Comparison of ENCODE assay signal across 21 cellular contexts in genomic region chr19:2500861-2501260, GRCh38. TPM values are rescaled to one million over a fixed set of nuclear protein-coding genes. Genes with fewer than 3 reads are reported as not detected.
DNase-seq lines count a peak whose midpoint lies in the region; ATAC-seq and TF ChIP-seq lines count a peak whose summit lies in the region.
"Had no signal": no experiment of that assay in that cellular context is flagged by ENCODE, and none has a peak within 500 bp of the region (broad histone marks: within the 10 kb centered on the region; RNA-seq: fewer than 3 reads in every experiment).

No MANE protein-coding gene starts in this region.

- no peaks in the 10 kb centered on the region for H3K27me3 ChIP-seq in upper lobe of right lung
- H3K27me3 ChIP-seq in SK-N-SH (ENCODE audit: insufficient read depth): no peaks in the 10 kb centered on the region
- H3K27me3 ChIP-seq: cardiac muscle cell, spleen, vagina had no signal

- H3K4me2 ChIP-seq in SK-N-SH: no peak overlapping the region

- H3K27ac ChIP-seq in upper lobe of right lung (no peak overlapping the region), SK-N-SH (ENCODE audit: low read depth in 2 of 2, low read length in 1 of 2) (no peak overlapping the region)
- H3K27ac ChIP-seq: cardiac muscle cell, vagina, VCaP had no signal

- WGBS in SK-N-SH (ENCODE audit: low lambda C conversion rate): 67% methylated on average over 12 of the region's 12 CpGs

- ATAC-seq in left cardiac atrium (peak; percentile 25 to 35), Right ventricle myocardium inferior (no peak), omental fat pad (ENCODE audit: low FRiP score) (peak; percentile 43), upper lobe of right lung (peak; percentile 47)
- ATAC-seq: HepG2 had no signal

- H3K79me2 ChIP-seq in SK-N-SH (ENCODE audit: insufficient read depth): no peaks in the 10 kb centered on the region

- H3K9ac ChIP-seq in SK-N-SH: no peak overlapping the region

- H3K36me3 ChIP-seq in upper lobe of right lung (no peaks in the 10 kb centered on the region), SK-N-SH (replicated peaks in 1 of 2; ENCODE audit: control insufficient read depth in 1 of 2, insufficient read depth in 2 of 2, low read length in 1 of 2) (no peaks in the 10 kb centered on the region)
- H3K36me3 ChIP-seq: cardiac muscle cell, spleen, vagina had no signal

- H3K4me3 ChIP-seq in upper lobe of right lung: no peak overlapping the region
- no peak overlapping the region for H3K4me3 ChIP-seq in SK-N-SH (ENCODE audit: low read depth in 2 of 2, low read length in 1 of 2)
- H3K4me3 ChIP-seq: cardiac muscle cell, spleen, vagina had no signal

- H3K4me1 ChIP-seq in upper lobe of right lung (peaks cover 7% of the 10 kb centered on the region), SK-N-SH (ENCODE audit: control insufficient read depth in 1 of 2, insufficient read depth in 2 of 2, low read depth in 1 of 2, low read length in 1 of 2) (peaks cover 4 to 7% of the 10 kb centered on the region in 2 experiments; a peak in 2 of 4 replicates)

- no peaks in the 10 kb centered on the region for H4K20me1 ChIP-seq in SK-N-SH (ENCODE audit: insufficient read depth)

- TF ChIP-seq RAD21 in SK-N-SH (IDR thresholded peaks at IDR 0.05; ENCODE audit: low read length): no peak

- POLR2A ChIA-PET in SK-N-SH (lab: Yijun Ruan, JAX): no interaction called here

- H3F3A ChIP-seq in SK-N-SH (replicated peaks; ENCODE audit: insufficient read depth): peaks cover 28% of the 10 kb centered on the region

- H3K9me2 ChIP-seq in SK-N-SH: no peaks in the 10 kb centered on the region

- TF ChIP-seq CTCF in omental fat pad (IDR thresholded peaks at IDR 0.05) (no peak), upper lobe of right lung (IDR thresholded peaks at IDR 0.05) (no peak), SK-N-SH (IDR thresholded peaks at IDR 0.05) (no peak)

- CTCF ChIA-PET in SK-N-SH (lab: Yijun Ruan, JAX): no interaction called here

- H2AFZ ChIP-seq in SK-N-SH (ENCODE audit: low read depth): no peak overlapping the region

- intact Hi-C loops in left cardiac atrium (cut with DNase I) (no loop called here), Right ventricle myocardium inferior (cut with DNase I) (no loop called here), upper lobe of right lung (cut with DNase I) (no loop called here)

- no peak for DNase-seq in left cardiac atrium
- no peak for DNase-seq in Right ventricle myocardium inferior (ENCODE audit: missing footprints)
- DNase-seq in cerebellar cortex (ENCODE audit: low spot score): peak; percentile 64
- DNase-seq in omental fat pad (ENCODE audit: low spot score): no peak
- no peak for DNase-seq in upper lobe of right lung
- no peak for DNase-seq in hypothalamus (lab: John Stamatoyannopoulos, UW)
- DNase-seq in GM19238 (ENCODE audit: insufficient read length, low spot score): no peak
- DNase-seq in SK-N-SH: no peak
- DNase-seq: 8988T; activated CD4-positive, alpha-beta memory T cell treated with anti-CD3 and anti-CD28 coated beads for 36 hours; erythroblast; HCEC 1CT; NCI-H1436 treated with DMSO at 0.1 percent for 48 hours; NCI-H748 treated with DMSO at 0.1 percent for 48 hours; SIG-M5; spleen; T-helper 2 cell had no signal

- H3K9me3 ChIP-seq in upper lobe of right lung (no peaks in the 10 kb centered on the region), SK-N-SH (no peaks in the 10 kb centered on the region)
- H3K9me3 ChIP-seq: spleen, vagina had no signal

- no peak for TF ChIP-seq EP300 in SK-N-SH (IDR thresholded peaks at IDR 0.05; ENCODE audit: borderline replicate concordance in 1 of 2, low read depth in 1 of 2, low read length in 1 of 2)

TF ChIP-seq in SK-N-SH, 30 proteins besides CTCF, POLR2A, EP300 and RAD21 (continues in another document):
- TF ChIP-seq MXI1 (IDR thresholded peaks at IDR 0.05; ENCODE audit: low read depth, low read length): no peak
- no peak for TF ChIP-seq FOSL2 (IDR thresholded peaks at IDR 0.05; ENCODE audit: borderline replicate concordance, low read depth)
- no peak for TF ChIP-seq PBX3 (IDR thresholded peaks at IDR 0.05)
- TF ChIP-seq YY1 (IDR thresholded peaks at IDR 0.05; ENCODE audit: low read depth): no peak
- no peak for TF ChIP-seq TEAD4 (IDR thresholded peaks at IDR 0.05; ENCODE audit: borderline replicate concordance, insufficient read depth)
- no peak for TF ChIP-seq ELF1 (IDR thresholded peaks at IDR 0.05)
- TF ChIP-seq POLR2AphosphoS5 (IDR thresholded peaks at IDR 0.05; ENCODE audit: low read depth, low read length): no peak
- TF ChIP-seq REST (IDR thresholded peaks at IDR 0.05; ENCODE audit: low read depth, low read length): no peak
- TF ChIP-seq EZH2phosphoT487 (IDR thresholded peaks at IDR 0.05; ENCODE audit: borderline replicate concordance, low read depth): no peak
- no peak for TF ChIP-seq USF1 (IDR thresholded peaks at IDR 0.05; ENCODE audit: borderline replicate concordance, low read depth)
- no peak for TF ChIP-seq JUND (IDR thresholded peaks at IDR 0.05)
- TF ChIP-seq IRF3 (IDR thresholded peaks at IDR 0.05; ENCODE audit: low read depth, low read length): no peak
- no peak for TF ChIP-seq FOXM1 (IDR thresholded peaks at IDR 0.05; ENCODE audit: low read depth)
- TF ChIP-seq RCOR1 (IDR thresholded peaks at IDR 0.05; ENCODE audit: low read length): no peak

RNA-seq across cellular contexts. Expression of gene GADD45B, which starts 24.9 kb away (rescaled TPM):
- 100 to 1,000 TPM in 1 of 2 donors, 10 to 100 TPM in 1; 64.0 to 189 TPM for total RNA-seq in left cardiac atrium
- total RNA-seq in Right ventricle myocardium inferior: 39.8 TPM
- 100 to 1,000 TPM; 120 to 726 (median 425) TPM for total RNA-seq in omental fat pad
- total RNA-seq in upper lobe of right lung: 91.2 TPM
- 54.0 and 67.6 TPM in 2 replicates for polyA plus RNA-seq in SK-N-SH (2012; rRNA removed)
- 29.6 and 31.6 TPM in 2 replicates for polyA plus RNA-seq in SK-N-SH (2012; cell fraction: cytosol; rRNA removed)
- 134 and 135 TPM in 2 replicates for polyA plus RNA-seq in SK-N-SH (2012; cell fraction: nucleus; rRNA removed)

RNA-seq across cellular contexts. Expression of gene LMNB2, which starts 44.1 kb away (rescaled TPM):
- total RNA-seq in left cardiac atrium: 10 to 100 TPM; 19.5 to 20.6 TPM
- 19.2 TPM for total RNA-seq in Right ventricle myocardium inferior
- 10 to 100 TPM; 14.1 to 37.5 (median 23.0) TPM for total RNA-seq in omental fat pad
- 22.0 TPM for total RNA-seq in upper lobe of right lung
- polyA plus RNA-seq in SK-N-SH (2012; rRNA removed): 106 and 116 TPM in 2 replicates
- 56.9 and 85.5 TPM in 2 replicates for polyA plus RNA-seq in SK-N-SH (2012; cell fraction: cytosol; rRNA removed)
- polyA plus RNA-seq in SK-N-SH (2012; cell fraction: nucleus; rRNA removed): 122 and 126 TPM in 2 replicates
